ENCODE assay signal across 8 cellular contexts in genomic region chr1:159008744-159009188, GRCh38. TPM values are rescaled to one million over a fixed set of nuclear protein-coding genes. Genes with fewer than 3 reads are reported as not detected.
A peak's percentile ranks its signal among the peaks of the same experiment; 100 is the strongest.
DNase-seq lines count a peak whose midpoint lies in the region; ATAC-seq and TF ChIP-seq lines count a peak whose summit lies in the region.

No MANE protein-coding gene starts in this region.

- H3K9me3 Mint-ChIP-seq in IgD-negative memory B cell (no peaks in the 10 kb centered on the region), immature natural killer cell (no peaks in the 10 kb centered on the region), type B pancreatic cell (no peaks in the 10 kb centered on the region)

- H3K36me3 Mint-ChIP-seq in IgD-negative memory B cell (peaks cover 7% of the 10 kb centered on the region), immature natural killer cell (peaks cover 13 to 23% (median 19%) of the 10 kb centered on the region in 3 donors), type B pancreatic cell (peaks cover 6% of the 10 kb centered on the region)

- H3K4me1 Mint-ChIP-seq in IgD-negative memory B cell = peaks cover 42 to 45% (median 43%) of the 10 kb centered on the region in 3 donors
- peaks cover 60 to 71% of the 10 kb centered on the region in 2 donors for H3K4me1 Mint-ChIP-seq in immature natural killer cell
- peaks cover 20% of the 10 kb centered on the region for H3K4me1 Mint-ChIP-seq in type B pancreatic cell (ENCODE audit: unreplicated experiment)

- peak overlapping the region; percentile 86 to 94 (median 91) for H3K27ac Mint-ChIP-seq in IgD-negative memory B cell
- H3K27ac Mint-ChIP-seq in immature natural killer cell = peak overlapping the region; percentile 93 to 100 (median 96)
- H3K27ac Mint-ChIP-seq in type B pancreatic cell = no peak overlapping the region

- peak; percentile 63 for ATAC-seq in GM21390 (IDR thresholded peaks at IDR 0.05; ENCODE audit: unreplicated experiment)

- H3K4me3 Mint-ChIP-seq in IgD-negative memory B cell (peak overlapping the region; percentile 95 to 99 (median 97)), immature natural killer cell (peak overlapping the region; percentile 89 to 97 (median 97)), type B pancreatic cell (no peak overlapping the region)

- peak; percentile 54 for DNase-seq in EH (ENCODE audit: low read depth)
- peak; percentile 34 for DNase-seq in activated T-cell treated with anti-CD3 and anti-CD28 coated beads for 48 hours (ENCODE audit: low read depth)
- peak; percentile 81 to 86 (median 85) for DNase-seq in immature natural killer cell
- peak; percentile 34 for DNase-seq in stimulated activated naive CD4-positive, alpha-beta T cell treated with Interleukin-2 at 50 U/mL for 16 hours (lab: John Stamatoyannopoulos, UW)
- DNase-seq in SKM-1 (lab: John Stamatoyannopoulos, UW; ENCODE audit: unreplicated experiment) = no peak
- no peak for DNase-seq in type B pancreatic cell (ENCODE audit: extremely low spot score, unreplicated experiment)

- H3K27me3 Mint-ChIP-seq in IgD-negative memory B cell (no peaks in the 10 kb centered on the region), immature natural killer cell (ENCODE audit: low read depth in 3 of 3) (peaks cover 0 to 12% (median 7%) of the 10 kb centered on the region in 3 donors), type B pancreatic cell (peaks cover 15% of the 10 kb centered on the region)

- no peak for TF ChIP-seq CTCF in type B pancreatic cell (conservative IDR thresholded peaks at IDR 0.05)

RNA-seq across cellular contexts. Expression of gene IFI16, which starts 0.9 kb away (rescaled TPM):
- 213 TPM for polyA plus RNA-seq in IgD-negative memory B cell
- polyA plus RNA-seq in immature natural killer cell = 100 to 1,000 TPM in 1 of 3 donors, 10 to 100 TPM in 2; 78.8 to 205 (median 80.3) TPM
- 10.6 and 20.9 TPM in 2 replicates for total RNA-seq in type B pancreatic cell (ENCODE audit: low replicate concordance)

Comparison
In these comparisons a context has a peak if more than half of its experiments do, and no peak if none do; other contexts are left out.
1. DNase-seq: peak in EH (single experiment), activated T-cell treated with anti-CD3 and anti-CD28 coated beads for 48 hours (single experiment), immature natural killer cell (3 of 3) and stimulated activated naive CD4-positive, alpha-beta T cell treated with Interleukin-2 at 50 U/mL for 16 hours (single experiment); none in SKM-1 (single experiment) and type B pancreatic cell (single experiment).